Comparison of ENCODE assay signal across 8 cellular contexts in genomic region chr3:136802481-136802996, GRCh38. TPM values are rescaled to one million over a fixed set of nuclear protein-coding genes. Genes with fewer than 3 reads are reported as not detected.
A peak's percentile ranks its signal among the peaks of the same experiment; 100 is the strongest.
DNase-seq lines count a peak whose midpoint lies in the region; FAIRE-seq and TF ChIP-seq lines count a peak whose summit lies in the region.

No MANE protein-coding gene starts in this region.

- peak; percentile 13 for FAIRE-seq in keratinocyte (lab: Jason Lieb, UNC)
- FAIRE-seq in HTR-8/SVneo (lab: Jason Lieb, UNC): no peak

- TF ChIP-seq CTCF in keratinocyte (optimal IDR thresholded peaks at IDR 0.05 in 1 of 3, IDR thresholded peaks at IDR 0.05 in 1 of 3, conservative IDR thresholded peaks at IDR 0.05 in 1 of 3; ENCODE audit: extremely low read depth in 1 of 3, insufficient read depth in 2 of 3, low read length in 3 of 3): no peak

- H3K9ac ChIP-seq in adipocyte (ENCODE audit: low read length) (no peak overlapping the region), keratinocyte (ENCODE audit: control insufficient read depth, extremely low read depth, insufficient read depth, low read length) (no peak overlapping the region)

- DNase-seq in HT1080 (ENCODE audit: low read depth): peak; percentile 86
- DNase-seq in adipocyte (ENCODE audit: low read depth): peak; percentile 22
- no peak for DNase-seq in keratinocyte (ENCODE audit: low read depth, low spot score)
- DNase-seq in HTR-8/SVneo (ENCODE audit: insufficient read length, low spot score): no peak
- DNase-seq in SHP77 (lab: John Stamatoyannopoulos, UW): no peak
- no peak for DNase-seq in activated CD4-positive, alpha-beta T cell treated with anti-CD3 and anti-CD28 coated beads for 48 hours
- DNase-seq in occipital lobe (lab: John Stamatoyannopoulos, UW): no peak

- H3K79me2 ChIP-seq in ACC112 (ENCODE audit: control insufficient read depth, insufficient read depth, low read length, unreplicated experiment): no peaks in the 10 kb centered on the region
- no peaks in the 10 kb centered on the region for H3K79me2 ChIP-seq in keratinocyte (ENCODE audit: control insufficient read depth, insufficient read depth, low read length)

- no peaks in the 10 kb centered on the region for H4K20me1 ChIP-seq in keratinocyte (ENCODE audit: control insufficient read depth, extremely low read depth, insufficient read depth, low read length)

- dilution Hi-C loops in keratinocyte (cut with MboI; ENCODE audit: extremely low pct_ligation_motif_present, low sequenced_read_pairs): no loop called here

- H3K4me2 ChIP-seq in keratinocyte (ENCODE audit: control insufficient read depth, extremely low read depth, insufficient read depth, low read depth, low read length): no peak overlapping the region

- H2AFZ ChIP-seq in ACC112 (ENCODE audit: low read length, unreplicated experiment) (peak overlapping the region; percentile 40), keratinocyte (ENCODE audit: control insufficient read depth, low read length) (peak overlapping the region; percentile 40)

- H3K4me1 ChIP-seq in ACC112 (ENCODE audit: control insufficient read depth, insufficient read depth, low read length, unreplicated experiment) (no peaks in the 10 kb centered on the region), adipocyte (ENCODE audit: control insufficient read depth, insufficient read depth, low read length) (peaks cover 9% of the 10 kb centered on the region), keratinocyte (ENCODE audit: control insufficient read depth, extremely low read depth, insufficient read depth, low read length) (no peaks in the 10 kb centered on the region)

- no peaks in the 10 kb centered on the region for H3K9me1 ChIP-seq in keratinocyte (ENCODE audit: control insufficient read depth, extremely low read depth, insufficient read depth, low read length)

- no peak overlapping the region for H3K27ac ChIP-seq in ACC112 (ENCODE audit: low read depth, low read length)
- H3K27ac ChIP-seq in keratinocyte (ENCODE audit: control insufficient read depth, insufficient read depth, low read length): no peak overlapping the region

- H3K4me3 ChIP-seq in ACC112 (ENCODE audit: low read depth, low read length) (no peak overlapping the region), adipocyte (ENCODE audit: low read length) (peak overlapping the region; percentile 23), keratinocyte (ENCODE audit: control insufficient read depth in 2 of 3, extremely low read depth in 1 of 3, insufficient read depth in 2 of 3, low read depth in 1 of 3, low read length in 3 of 3) (no peak overlapping the region)

- H3K36me3 ChIP-seq in ACC112 (ENCODE audit: insufficient read depth, low read length) (no peaks in the 10 kb centered on the region), adipocyte (ENCODE audit: control insufficient read depth, insufficient read depth, low read length, severe bottlenecking) (no peaks in the 10 kb centered on the region), keratinocyte (ENCODE audit: control insufficient read depth in 2 of 2, extremely low read depth in 1 of 2, insufficient read depth in 2 of 2, low read length in 2 of 2) (no peaks in the 10 kb centered on the region)

- no peaks in the 10 kb centered on the region for H3K9me3 ChIP-seq in adipocyte (ENCODE audit: control insufficient read depth, low read length)
- no peaks in the 10 kb centered on the region for H3K9me3 ChIP-seq in keratinocyte (ENCODE audit: control insufficient read depth, low read depth, low read length)

- H3K27me3 ChIP-seq in ACC112 (ENCODE audit: insufficient read depth, low read length): no peaks in the 10 kb centered on the region
- H3K27me3 ChIP-seq in adipocyte (replicated peaks; ENCODE audit: control insufficient read depth, insufficient read depth, low read length): no peaks in the 10 kb centered on the region
- no peaks in the 10 kb centered on the region for H3K27me3 ChIP-seq in keratinocyte (ENCODE audit: control insufficient read depth, extremely low read depth, insufficient read depth, low read length)

RNA-seq across cellular contexts. Expression of gene SLC35G2, which starts 16.4 kb away (rescaled TPM):
- 38.7 and 42.3 TPM in 2 replicates for total RNA-seq in HT1080 (2014; rRNA removed; shearing (Covaris generic))
- 39.2 and 46.1 TPM in 2 replicates for polyA plus RNA-seq in HT1080 (2015; cell fraction: cytosol; rRNA removed)
- polyA plus RNA-seq in HT1080 (2015; cell fraction: nucleus; rRNA removed): 51.5 and 52.7 TPM in 2 replicates
- polyA plus RNA-seq in keratinocyte: 0.61 to 1.9 TPM (median 1.5 TPM) in 3 replicates
- not detected for polyA plus RNA-seq in keratinocyte (2011; ENCODE audit: low read depth)
- 0.51 and 0.86 TPM in 2 replicates for polyA plus RNA-seq in keratinocyte (2011; cell fraction: cytosol; rRNA removed)
- polyA plus RNA-seq in keratinocyte (2011; cell fraction: nucleus; rRNA removed): 2.1 and 2.6 TPM in 2 replicates
- polyA plus RNA-seq in keratinocyte (2012; ENCODE audit: low replicate concordance): 0.18 and 0.66 TPM in 2 replicates
- polyA minus RNA-seq in keratinocyte: 0.59 to 1.4 TPM (median 0.76 TPM) in 3 replicates
- not detected for polyA minus RNA-seq in keratinocyte (2011; cell fraction: cytosol; rRNA and poly(A)+ RNA removed)
- polyA minus RNA-seq in keratinocyte (2011; cell fraction: nucleus; rRNA and poly(A)+ RNA removed): 0.84 and 1.6 TPM in 2 replicates
- 14.7 TPM for total RNA-seq in occipital lobe

RNA-seq across cellular contexts. Expression of gene STAG1, which starts 50.4 kb away (rescaled TPM):
- 34.2 and 35.9 TPM in 2 replicates for total RNA-seq in HT1080 (2014; rRNA removed; shearing (Covaris generic))
- polyA plus RNA-seq in HT1080 (2015; cell fraction: cytosol; rRNA removed): 14.7 and 20.1 TPM in 2 replicates
- polyA plus RNA-seq in HT1080 (2015; cell fraction: nucleus; rRNA removed): 25.2 and 26.2 TPM in 2 replicates
- polyA plus RNA-seq in keratinocyte: 5.9 to 11.8 TPM (median 7.1 TPM) in 3 replicates
- 16.5 TPM for polyA plus RNA-seq in keratinocyte (2011; ENCODE audit: low read depth)
- 4.0 and 7.7 TPM in 2 replicates for polyA plus RNA-seq in keratinocyte (2011; cell fraction: cytosol; rRNA removed)
- polyA plus RNA-seq in keratinocyte (2011; cell fraction: nucleus; rRNA removed): 7.1 and 10.2 TPM in 2 replicates
- polyA plus RNA-seq in keratinocyte (2012; ENCODE audit: low replicate concordance): 6.6 and 7.9 TPM in 2 replicates
- polyA minus RNA-seq in keratinocyte: 5.1 to 21.3 TPM (median 7.5 TPM) in 3 replicates
- polyA minus RNA-seq in keratinocyte (2011; cell fraction: cytosol; rRNA and poly(A)+ RNA removed): 8.8 TPM
- polyA minus RNA-seq in keratinocyte (2011; cell fraction: nucleus; rRNA and poly(A)+ RNA removed): 11.5 and 21.4 TPM in 2 replicates
- 80.8 TPM for total RNA-seq in occipital lobe

RNA-seq across cellular contexts. Expression of gene NCK1, which starts 59.5 kb away (rescaled TPM):
- total RNA-seq in HT1080 (2014; rRNA removed; shearing (Covaris generic)): 35.5 and 42.6 TPM in 2 replicates
- 57.2 and 62.3 TPM in 2 replicates for polyA plus RNA-seq in HT1080 (2015; cell fraction: cytosol; rRNA removed)
- 37.7 and 42.6 TPM in 2 replicates for polyA plus RNA-seq in HT1080 (2015; cell fraction: nucleus; rRNA removed)
- 35.8 to 57.9 TPM (median 44.2 TPM) in 3 replicates for polyA plus RNA-seq in keratinocyte
- 22.1 TPM for polyA plus RNA-seq in keratinocyte (2011; ENCODE audit: low read depth)
- 36.1 and 68.3 TPM in 2 replicates for polyA plus RNA-seq in keratinocyte (2011; cell fraction: cytosol; rRNA removed)
- polyA plus RNA-seq in keratinocyte (2011; cell fraction: nucleus; rRNA removed): 53.4 and 74.9 TPM in 2 replicates
- polyA plus RNA-seq in keratinocyte (2012; ENCODE audit: low replicate concordance): 26.6 and 37.2 TPM in 2 replicates
- polyA minus RNA-seq in keratinocyte: 5.1 to 43.1 TPM (median 40.4 TPM) in 3 replicates
- 28.0 TPM for polyA minus RNA-seq in keratinocyte (2011; cell fraction: cytosol; rRNA and poly(A)+ RNA removed)
- polyA minus RNA-seq in keratinocyte (2011; cell fraction: nucleus; rRNA and poly(A)+ RNA removed): 26.8 and 61.1 TPM in 2 replicates
- total RNA-seq in occipital lobe: 40.7 TPM

Comparison
In these comparisons a context has a peak if more than half of its experiments do, and no peak if none do; other contexts are left out.
1. DNase-seq: peak in HT1080 (single experiment) and adipocyte (single experiment); none in keratinocyte (single experiment), HTR-8/SVneo (single experiment), SHP77 (0 of 2), activated CD4-positive, alpha-beta T cell treated with anti-CD3 and anti-CD28 coated beads for 48 hours (single experiment) and occipital lobe (single experiment).